In the genomic region with DNA sequence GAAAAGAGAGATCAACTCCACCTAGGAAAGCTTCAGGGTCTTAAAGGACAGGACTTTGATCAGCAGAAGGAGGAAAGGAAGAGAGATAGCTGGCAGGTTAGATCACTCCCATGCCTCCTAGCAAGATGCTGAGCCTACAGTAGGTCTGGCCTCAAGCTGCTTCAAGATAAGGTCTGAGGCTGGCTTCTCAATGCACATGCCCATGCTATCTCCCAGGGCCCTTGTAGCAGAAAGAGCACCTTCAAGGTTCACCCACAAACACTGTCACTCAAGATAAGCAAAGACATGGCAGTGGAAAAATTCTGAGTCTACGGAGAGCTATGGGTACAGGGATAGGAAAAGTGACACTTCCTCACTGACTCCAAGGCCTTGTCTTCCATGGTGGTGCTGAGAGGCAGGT, we compare ENCODE assay signal across 20 cellular contexts.
"Had no signal": no experiment of that assay in that cellular context is flagged by ENCODE, and none has a peak within 500 bp of the region (broad histone marks: within the 10 kb centered on the region; RNA-seq: fewer than 3 reads in every experiment).

No MANE protein-coding gene starts in this region.

- H3K9me3 ChIP-seq: lower lobe of right lung, transverse colon, vagina had no signal

- H3K4me3 ChIP-seq: lower lobe of right lung, transverse colon, vagina had no signal

- H3K27me3 Mint-ChIP-seq: activated CD4-positive, alpha-beta memory T cell treated with anti-CD3 and anti-CD28 coated beads, Interleukin-2, amount 10 ng/mL, durations not matched to agents 7 days and 5 days; activated naive CD8-positive, alpha-beta T cell treated with anti-CD3 and anti-CD28 coated beads for 36 hours; dendritic cell treated with granulocyte-macrophage colony-stimulating factor and Interleukin-4, amounts not matched to agents 40 ng/mL and 50 ng/mL, for 4 days had no signal

- H3K27me3 ChIP-seq: brain microvascular endothelial cell, transverse colon, vagina had no signal

- H3K9ac ChIP-seq: parathyroid adenoma had no signal

- H3K9me3 Mint-ChIP-seq: activated CD4-positive, alpha-beta memory T cell treated with anti-CD3 and anti-CD28 coated beads, Interleukin-2, amount 10 ng/mL, durations not matched to agents 7 days and 5 days; activated naive CD8-positive, alpha-beta T cell treated with anti-CD3 and anti-CD28 coated beads for 36 hours; dendritic cell treated with granulocyte-macrophage colony-stimulating factor and Interleukin-4, amounts not matched to agents 40 ng/mL and 50 ng/mL, for 4 days had no signal

- ATAC-seq: left colon; lower lobe of right lung; stimulated activated naive CD8-positive, alpha-beta T cell treated with anti-CD3 and anti-CD28 coated beads, Interleukin-15, Interleukin-2, amounts not matched to agents 100 U/mL and 50 U/mL, for 24 hours had no signal

- H3K4me3 Mint-ChIP-seq: activated CD4-positive, alpha-beta memory T cell treated with anti-CD3 and anti-CD28 coated beads, Interleukin-2, amount 10 ng/mL, durations not matched to agents 7 days and 5 days; activated naive CD8-positive, alpha-beta T cell treated with anti-CD3 and anti-CD28 coated beads for 36 hours; dendritic cell treated with granulocyte-macrophage colony-stimulating factor and Interleukin-4, amounts not matched to agents 40 ng/mL and 50 ng/mL, for 4 days had no signal

- DNase-seq: activated CD4-positive, alpha-beta memory T cell treated with anti-CD3 and anti-CD28 coated beads, Interleukin-2, amount 10 ng/mL, durations not matched to agents 7 days and 5 days; activated CD4-positive, alpha-beta T cell treated with anti-CD3 and anti-CD28 coated beads for 4 hours; activated gamma-delta T cell; activated naive CD8-positive, alpha-beta T cell treated with anti-CD3 and anti-CD28 coated beads for 36 hours; activated T-cell treated with anti-CD3 and anti-CD28 coated beads, Interleukin-2, amount 50 U/mL, for 48 hours; brain microvascular endothelial cell; cerebellar nuclear complex; effector memory CD4-positive, alpha-beta T cell; foreskin melanocyte; left colon; lower lobe of right lung; retina; stimulated activated CD4-positive, alpha-beta T cell treated with anti-CD3 and anti-CD28 coated beads, Interleukin-15, amount 100 ng/mL, for 24 hours; stimulated activated CD4-positive, alpha-beta T cell treated with anti-CD3 and anti-CD28 coated beads, Interleukin-4, amount 100 ng/mL, for 1 hour; stimulated activated naive CD8-positive, alpha-beta T cell treated with anti-CD3 and anti-CD28 coated beads, Interleukin-15, Interleukin-2, amounts not matched to agents 100 U/mL and 50 U/mL, for 24 hours; T-helper 9 cell; transverse colon had no signal

- H3K4me1 ChIP-seq: lower lobe of right lung, parathyroid adenoma, vagina had no signal

- H3K27ac ChIP-seq: lower lobe of right lung, parathyroid adenoma, vagina had no signal

- H3K27ac Mint-ChIP-seq: activated CD4-positive, alpha-beta memory T cell treated with anti-CD3 and anti-CD28 coated beads, Interleukin-2, amount 10 ng/mL, durations not matched to agents 7 days and 5 days; activated naive CD8-positive, alpha-beta T cell treated with anti-CD3 and anti-CD28 coated beads for 36 hours; dendritic cell treated with granulocyte-macrophage colony-stimulating factor and Interleukin-4, amounts not matched to agents 40 ng/mL and 50 ng/mL, for 4 days had no signal
